ENCODE assay signal across 1 cellular context in genomic region chr2:109407401-109408335, GRCh38.
TF ChIP-seq lines count a peak whose summit lies in the region.

No MANE protein-coding gene starts in this region.

TF ChIP-seq in H1, 55 proteins besides CTCF, POLR2A, EP300 and RAD21:
- no peak for TF ChIP-seq EGR1 (IDR thresholded peaks at IDR 0.05; ENCODE audit: borderline replicate concordance, low read depth, low read length)
- no peak for TF ChIP-seq ATF2 (IDR thresholded peaks at IDR 0.05; ENCODE audit: low read length)
- no peak for TF ChIP-seq BCL11A (IDR thresholded peaks at IDR 0.05; ENCODE audit: low read depth in 2 of 2, low read length in 2 of 2)
- TF ChIP-seq CEBPB (IDR thresholded peaks at IDR 0.05; ENCODE audit: low read depth, low read length) = no peak
- no peak for TF ChIP-seq SIN3A (conservative IDR thresholded peaks at IDR 0.05 in 1 of 2, IDR thresholded peaks at IDR 0.05 in 1 of 2; ENCODE audit: low read depth in 1 of 2, low read length in 2 of 2)
- TF ChIP-seq CREB1 (IDR thresholded peaks at IDR 0.05) = no peak
- no peak for TF ChIP-seq SP1 (IDR thresholded peaks at IDR 0.05; ENCODE audit: low read depth, low read length)
TF ChIP-seq in H1: peak in this region for 0.
